In the genomic region with DNA sequence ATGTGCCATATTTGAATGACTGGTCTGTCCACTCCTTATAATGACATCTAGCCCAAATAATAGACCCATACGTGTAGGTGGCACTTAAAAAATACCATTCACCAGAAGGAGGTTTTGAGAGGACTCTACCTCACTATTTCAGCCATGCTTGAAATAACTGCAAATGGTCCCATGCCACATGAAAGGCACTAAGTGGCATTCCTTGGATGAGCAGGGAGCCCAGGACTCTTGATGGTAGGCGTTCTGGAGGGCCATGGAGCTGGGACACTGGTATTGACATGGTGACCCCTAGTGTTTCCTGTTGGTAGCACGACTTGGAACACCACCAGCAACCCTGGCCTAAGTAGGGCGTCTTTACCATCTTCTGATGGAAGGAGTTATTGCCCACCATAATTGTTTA, we compare ENCODE assay signal across 8 cellular contexts.
DNase-seq lines count a peak whose midpoint lies in the region; ATAC-seq and TF ChIP-seq lines count a peak whose summit lies in the region.

No MANE protein-coding gene starts in this region.

- H3K27me3 Mint-ChIP-seq in activated CD8-positive, alpha-beta T cell treated with anti-CD3 and anti-CD28 coated beads, Interleukin-2, amount 10 ng/mL, durations not matched to agents 7 days and 5 days (ENCODE audit: low read depth) = no peaks in the 10 kb centered on the region

- POLR2A ChIA-PET in activated CD8-positive, alpha-beta T cell treated with anti-CD3 and anti-CD28 coated beads, Interleukin-2, amount 10 ng/mL, durations not matched to agents 7 days and 5 days (lab: Charles Lee) = no interaction called here

- H3K36me3 ChIP-seq in prostate gland = no peaks in the 10 kb centered on the region

- no peaks in the 10 kb centered on the region for H3K9me3 Mint-ChIP-seq in activated CD8-positive, alpha-beta T cell treated with anti-CD3 and anti-CD28 coated beads, Interleukin-2, amount 10 ng/mL, durations not matched to agents 7 days and 5 days (ENCODE audit: insufficient read depth)

- H3K4me3 ChIP-seq in prostate gland = no peak overlapping the region

- H3K36me3 Mint-ChIP-seq in activated CD8-positive, alpha-beta T cell treated with anti-CD3 and anti-CD28 coated beads, Interleukin-2, amount 10 ng/mL, durations not matched to agents 7 days and 5 days (ENCODE audit: low read depth) = no peaks in the 10 kb centered on the region

- TF ChIP-seq CTCF in prostate gland (IDR thresholded peaks at IDR 0.05) = peak in 3 of 4 experiments; percentile 49 to 68 (median 66)

- no peak for TF ChIP-seq POLR2A in prostate gland (IDR thresholded peaks at IDR 0.05)

- H3K27ac Mint-ChIP-seq in activated CD8-positive, alpha-beta T cell treated with anti-CD3 and anti-CD28 coated beads, Interleukin-2, amount 10 ng/mL, durations not matched to agents 7 days and 5 days = no peak overlapping the region

- no peaks in the 10 kb centered on the region for H3K4me1 Mint-ChIP-seq in activated CD8-positive, alpha-beta T cell treated with anti-CD3 and anti-CD28 coated beads, Interleukin-2, amount 10 ng/mL, durations not matched to agents 7 days and 5 days (ENCODE audit: low read depth)

- ATAC-seq in Right ventricle myocardium inferior = peak; percentile 90
- peak; percentile 73 for ATAC-seq in HG02610 (IDR thresholded peaks at IDR 0.05; ENCODE audit: unreplicated experiment)
- ATAC-seq in activated CD8-positive, alpha-beta T cell treated with anti-CD3 and anti-CD28 coated beads, Interleukin-2, amount 10 ng/mL, durations not matched to agents 7 days and 5 days = no peak
- ATAC-seq in HG02973 (IDR thresholded peaks at IDR 0.05; ENCODE audit: unreplicated experiment) = no peak

- H3K9me3 ChIP-seq in prostate gland = no peaks in the 10 kb centered on the region

- no peak overlapping the region for H3K4me3 Mint-ChIP-seq in activated CD8-positive, alpha-beta T cell treated with anti-CD3 and anti-CD28 coated beads, Interleukin-2, amount 10 ng/mL, durations not matched to agents 7 days and 5 days

- H3K27ac ChIP-seq in prostate gland = no peak overlapping the region

- 41% methylated on average over 4 of the region's 4 CpGs for WGBS in prostate gland

- no peak for DNase-seq in Right ventricle myocardium inferior (ENCODE audit: missing footprints)
- no peak for DNase-seq in cardiac septum (ENCODE audit: low spot score)
- DNase-seq in NCI-H1694 (lab: John Stamatoyannopoulos, UW) = peak; percentile 28
- DNase-seq in activated CD8-positive, alpha-beta T cell treated with anti-CD3 and anti-CD28 coated beads, Interleukin-2, amount 10 ng/mL, durations not matched to agents 7 days and 5 days = peak; percentile 56
- DNase-seq in head of caudate nucleus = peak; percentile 34 to 89 (median 68)
- peak; percentile 73 for DNase-seq in prostate gland (ENCODE audit: low spot score)

- intact Hi-C loops in Right ventricle myocardium inferior (cut with DNase I) = loop anchor here (2.0 to 5.0 kb wide), 2 partner anchors 364 to 694 kb away; no protein-coding TSS in a partner anchor
- intact Hi-C loops in cardiac septum (cut with DNase I) = loop anchor here (5.0 to 10.0 kb wide), 3 partner anchors 364 to 692 kb away; no protein-coding TSS in a partner anchor
- intact Hi-C loops in head of caudate nucleus (cut with DNase I) = loop anchor here (10.0 kb wide), 1 partner anchor 362 kb away; no protein-coding TSS in a partner anchor
- intact Hi-C loops in prostate gland (cut with DNase I) = loop anchor here (5.0 to 10.0 kb wide), 3 partner anchors 364 to 692 kb away; no protein-coding TSS in a partner anchor

- CTCF ChIA-PET in activated CD8-positive, alpha-beta T cell treated with anti-CD3 and anti-CD28 coated beads, Interleukin-2, amount 10 ng/mL, durations not matched to agents 7 days and 5 days (lab: Charles Lee) = interaction anchor here (0.7 to 2.8 kb wide), 4 partner anchors 348 to 694 kb away, joined by 3 to 9 read pairs (median 3); no protein-coding TSS in a partner anchor

- no peaks in the 10 kb centered on the region for H3K4me1 ChIP-seq in prostate gland (replicated peaks)

- H3K27me3 ChIP-seq in prostate gland (replicated peaks; ENCODE audit: insufficient read depth) = no peaks in the 10 kb centered on the region

Comparison
In these comparisons a context has a peak if more than half of its experiments do, and no peak if none do; other contexts are left out.
1. ATAC-seq: peak in Right ventricle myocardium inferior (single experiment) and HG02610 (single experiment); none in activated CD8-positive, alpha-beta T cell treated with anti-CD3 and anti-CD28 coated beads, Interleukin-2, amount 10 ng/mL, durations not matched to agents 7 days and 5 days (single experiment) and HG02973 (single experiment).
2. DNase-seq: peak in NCI-H1694 (single experiment), activated CD8-positive, alpha-beta T cell treated with anti-CD3 and anti-CD28 coated beads, Interleukin-2, amount 10 ng/mL, durations not matched to agents 7 days and 5 days (single experiment), head of caudate nucleus (42 of 42) and prostate gland (single experiment); none in Right ventricle myocardium inferior (single experiment) and cardiac septum (single experiment).